25 cellular contexts compared by ENCODE assay signal in the genomic region with DNA sequence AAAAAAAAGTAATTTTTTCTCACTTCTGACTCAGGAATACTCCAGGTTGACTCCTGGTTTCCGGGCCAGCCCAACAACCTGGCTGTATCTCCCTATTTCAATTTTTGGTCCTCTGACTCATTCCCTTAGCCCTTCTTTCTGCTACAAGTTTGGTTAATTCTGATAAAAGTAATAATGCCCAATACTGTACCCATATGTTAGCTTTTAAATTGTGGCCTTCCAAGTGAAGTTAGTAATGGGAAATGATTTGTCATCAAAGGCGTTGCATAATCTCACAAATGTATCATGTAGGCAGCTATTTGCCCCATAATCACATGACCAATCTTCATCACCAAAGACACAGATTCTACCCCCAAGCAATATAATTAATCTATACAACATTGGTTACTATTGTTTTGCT. TPM values are rescaled to one million over a fixed set of nuclear protein-coding genes. Genes with fewer than 3 reads are reported as not detected.
DNase-seq lines count a peak whose midpoint lies in the region; ATAC-seq and TF ChIP-seq lines count a peak whose summit lies in the region.
"Had no signal": no experiment of that assay in that cellular context is flagged by ENCODE, and none has a peak within 500 bp of the region (broad histone marks: within the 10 kb centered on the region; RNA-seq: fewer than 3 reads in every experiment).

No MANE protein-coding gene starts in this region.

- H3K4me3 ChIP-seq in fibroblast of lung (replicated peaks in 1 of 4; ENCODE audit: control extremely low read depth in 1 of 4, insufficient read depth in 1 of 4, low read depth in 3 of 4, low read length in 4 of 4) (no peak overlapping the region), stomach (no peak overlapping the region), esophagus squamous epithelium (no peak overlapping the region)
- H3K4me3 ChIP-seq: BLaER1 treated with 17β-estradiol and CSF1 and Interleukin-3, amounts not matched to agents 10 nM and 100 nM; gastrocnemius medialis; mucosa of descending colon; pancreas; upper lobe of left lung had no signal

- no peak for TF ChIP-seq POLR2A in stomach (IDR thresholded peaks at IDR 0.05)
- TF ChIP-seq POLR2A in esophagus squamous epithelium (IDR thresholded peaks at IDR 0.05) = no peak

- H3K36me3 ChIP-seq in fibroblast of lung (ENCODE audit: control insufficient read depth, insufficient read depth, low read length) = no peaks in the 10 kb centered on the region
- H3K36me3 ChIP-seq in stomach = no peaks in the 10 kb centered on the region
- H3K36me3 ChIP-seq in esophagus squamous epithelium = no peaks in the 10 kb centered on the region
- H3K36me3 ChIP-seq: BLaER1 treated with 17β-estradiol and CSF1 and Interleukin-3, amounts not matched to agents 10 nM and 100 nM; gastrocnemius medialis; pancreas; upper lobe of left lung; WERI-Rb-1 had no signal

- no peak for TF ChIP-seq EP300 in stomach (IDR thresholded peaks at IDR 0.05)

- no peaks in the 10 kb centered on the region for H4K20me1 ChIP-seq in fibroblast of lung (ENCODE audit: control insufficient read depth, extremely low read depth, insufficient read depth, low read length)
- H4K20me1 ChIP-seq: BLaER1 treated with 17β-estradiol and CSF1 and Interleukin-3, amounts not matched to agents 10 nM and 100 nM had no signal

- H3K9ac ChIP-seq in fibroblast of lung (ENCODE audit: insufficient read depth, low read length) = no peak overlapping the region
- H3K9ac ChIP-seq: BLaER1 treated with 17β-estradiol and CSF1 and Interleukin-3, amounts not matched to agents 10 nM and 100 nM had no signal

- TF ChIP-seq CTCF in RWPE1 (conservative IDR thresholded peaks at IDR 0.05; ENCODE audit: low read depth) = no peak
- TF ChIP-seq CTCF in fibroblast of lung (conservative IDR thresholded peaks at IDR 0.05 in 1 of 2, IDR thresholded peaks at IDR 0.05 in 1 of 2; ENCODE audit: low read depth in 1 of 2, low read length in 2 of 2) = no peak
- TF ChIP-seq CTCF in stomach (IDR thresholded peaks at IDR 0.05) = no peak
- no peak for TF ChIP-seq CTCF in esophagus squamous epithelium (IDR thresholded peaks at IDR 0.05)

- intact Hi-C loops in stomach (cut with DNase I; ENCODE audit: low total_unique reads) = no loop called here
- intact Hi-C loops in esophagus squamous epithelium (cut with DNase I) = no loop called here

- H2AFZ ChIP-seq in fibroblast of lung (ENCODE audit: low read length) = no peak overlapping the region

- H3K79me2 ChIP-seq in fibroblast of lung (ENCODE audit: control insufficient read depth, insufficient read depth, low read length) = no peaks in the 10 kb centered on the region

- ATAC-seq in GM21390 (IDR thresholded peaks at IDR 0.05; ENCODE audit: unreplicated experiment) = no peak
- ATAC-seq: activated naive CD4-positive, alpha-beta T cell treated with anti-CD3 and anti-CD28 coated beads, Interleukin-2, amount 50 U/mL, for 72 hours; gastrocnemius medialis; left ventricle myocardium superior; mucosa of descending colon; pancreas; sciatic nerve had no signal

- H3K27me3 ChIP-seq in fibroblast of lung (ENCODE audit: control insufficient read depth, insufficient read depth, low read length) (no peaks in the 10 kb centered on the region), stomach (no peaks in the 10 kb centered on the region), esophagus squamous epithelium (no peaks in the 10 kb centered on the region)
- H3K27me3 ChIP-seq: BLaER1 treated with 17β-estradiol and CSF1 and Interleukin-3, amounts not matched to agents 10 nM and 100 nM; gastrocnemius medialis; pancreas; upper lobe of left lung had no signal

- no peaks in the 10 kb centered on the region for H3K4me1 ChIP-seq in fibroblast of lung (ENCODE audit: control insufficient read depth, extremely low read depth, insufficient read depth, low read length)
- no peaks in the 10 kb centered on the region for H3K4me1 ChIP-seq in stomach
- H3K4me1 ChIP-seq in esophagus squamous epithelium = no peaks in the 10 kb centered on the region
- H3K4me1 ChIP-seq: Caco-2, gastrocnemius medialis, pancreas, upper lobe of left lung had no signal

- peak; percentile 12 for DNase-seq in AG08395 (ENCODE audit: low spot score)
- peak; percentile 96 for DNase-seq in HS-5 (ENCODE audit: low read depth)
- DNase-seq in RWPE1 (ENCODE audit: low spot score) = peak; percentile 22
- DNase-seq in fibroblast of lung (ENCODE audit: low read depth in 2 of 2) = peak; percentile 18 to 41
- no peak for DNase-seq in stomach
- no peak for DNase-seq in esophagus squamous epithelium (lab: John Stamatoyannopoulos, UW)
- DNase-seq in dedifferentiated amniotic fluid mesenchymal stem cell (ENCODE audit: extremely low spot score) = no peak
- DNase-seq: activated CD4-positive, alpha-beta T cell treated with anti-CD3 and anti-CD28 coated beads, Interleukin-2, amount 50 U/mL, for 1 hour; Caco-2; gastrocnemius medialis; hippocampal formation; left ventricle myocardium superior; mucosa of descending colon; NCI-H1694 treated with DMSO at 0.1 percent for 48 hours; NCI-H748 treated with DMSO at 0.1 percent for 48 hours; nephron progenitor cell; pancreas; stimulated activated CD4-positive, alpha-beta T cell treated with anti-CD3 and anti-CD28 coated beads, Interleukin-15, amount 100 ng/mL, for 24 hours; upper lobe of left lung; WERI-Rb-1 had no signal

- 87 to 94% (median 93%) methylated on average over 2 of the region's 2 CpGs for WGBS in stomach, 5 donors
- WGBS in esophagus squamous epithelium, 2 donors = 41 to 63% methylated on average over 2 of the region's 2 CpGs

- POLR2A ChIA-PET in RWPE1 (lab: Yijun Ruan, JAX; ENCODE audit: low non-redundant PET) = interaction anchor here (0.7 kb wide), 1 partner anchor 775 kb away, joined by 8 read pairs; no protein-coding TSS in a partner anchor

- no peak overlapping the region for H3K4me2 ChIP-seq in fibroblast of lung (ENCODE audit: extremely low read depth, insufficient read depth, low read length)

- CTCF ChIA-PET in RWPE1 (lab: Yijun Ruan, JAX) = no interaction called here

- H3K9me3 ChIP-seq in fibroblast of lung (ENCODE audit: control insufficient read depth, insufficient read depth, low read depth, low read length) = no peaks in the 10 kb centered on the region
- no peaks in the 10 kb centered on the region for H3K9me3 ChIP-seq in stomach
- H3K9me3 ChIP-seq in esophagus squamous epithelium = no peaks in the 10 kb centered on the region
- H3K9me3 ChIP-seq: Caco-2, gastrocnemius medialis, mucosa of descending colon, pancreas, upper lobe of left lung had no signal

- H3K27ac ChIP-seq in RWPE1 (no peak overlapping the region), fibroblast of lung (ENCODE audit: insufficient read depth, low read length) (no peak overlapping the region), stomach (no peak overlapping the region), esophagus squamous epithelium (no peak overlapping the region)
- H3K27ac ChIP-seq: BLaER1 treated with 17β-estradiol and CSF1 and Interleukin-3, amounts not matched to agents 10 nM and 100 nM; gastrocnemius medialis; HL-60; pancreas; upper lobe of left lung; WERI-Rb-1 had no signal

RNA-seq across cellular contexts. Expression of a gene that starts 31.1 kb away (rescaled TPM):
- total RNA-seq in fibroblast of lung (34.7 and 36.2 TPM in 2 replicates), stomach (10 to 100 TPM in 4 of 5 donors, 1 to 10 TPM in 1; 4.8 to 60.7 (median 37.8) TPM), esophagus squamous epithelium (10 to 100 TPM in 2 of 4 donors, 1 to 10 TPM in 2; 3.6 to 41.8 (median 8.5) TPM)
- polyA plus RNA-seq in fibroblast of lung (27.5 and 39.1 TPM in 2 replicates), stomach (1 to 10 TPM; 1.1 to 1.6 (median 1.3) TPM)
- 21.8 and 31.2 TPM in 2 replicates for polyA plus RNA-seq in fibroblast of lung (2012)
- polyA minus RNA-seq in fibroblast of lung (ENCODE audit: low replicate concordance) = 64.8 and 148 TPM in 2 replicates
- total RNA-seq: activated naive CD4-positive, alpha-beta T cell treated with anti-CD3 and anti-CD28 coated beads, Interleukin-2, amount 50 U/mL, for 72 hours had no signal

Comparison
In these comparisons a context has a peak if more than half of its experiments do, and no peak if none do; other contexts are left out.
1. DNase-seq: peak in AG08395 (single experiment), HS-5 (single experiment), RWPE1 (single experiment) and fibroblast of lung (2 of 2); none in stomach (single experiment), esophagus squamous epithelium (single experiment) and dedifferentiated amniotic fluid mesenchymal stem cell (single experiment).